Comparison of ENCODE assay signal across 1 cellular context in genomic region chr5:170296935-170297588, GRCh38.
TF ChIP-seq lines count a peak whose summit lies in the region.

No MANE protein-coding gene starts in this region.

TF ChIP-seq in K562, 482 proteins besides CTCF, POLR2A, EP300 and RAD21 (continued from another document and continues in another):
- TF ChIP-seq TOE1 (IDR thresholded peaks at IDR 0.05; ENCODE audit: borderline replicate concordance): no peak
- no peak for TF ChIP-seq TOE1 (CRISPR knock-in tag; IDR thresholded peaks at IDR 0.05; ENCODE audit: borderline replicate concordance, low read depth)
- no peak for TF ChIP-seq RAD51 (IDR thresholded peaks at IDR 0.05; ENCODE audit: borderline replicate concordance, low read depth)
- no peak for TF ChIP-seq BCOR (IDR thresholded peaks at IDR 0.05)
- no peak for TF ChIP-seq HNRNPH1 (optimal IDR thresholded peaks at IDR 0.05; ENCODE audit: low read depth, low read length)
- TF ChIP-seq FUS (optimal IDR thresholded peaks at IDR 0.05; ENCODE audit: low read depth, low read length): no peak
- TF ChIP-seq KDM5B (IDR thresholded peaks at IDR 0.05; ENCODE audit: insufficient replicate concordance, low read depth, low read length): no peak
- no peak for TF ChIP-seq ZNF24 (IDR thresholded peaks at IDR 0.05)
- TF ChIP-seq NR2C2 (CRISPR knock-in tag; IDR thresholded peaks at IDR 0.05): no peak
- peak; percentile 10; the same call in 1 of the 2 replicates for TF ChIP-seq NR2C2 (tag; IDR thresholded peaks at IDR 0.05)
- no peak for TF ChIP-seq RBM34 (IDR thresholded peaks at IDR 0.05; ENCODE audit: borderline replicate concordance, insufficient read depth, low read length)
- TF ChIP-seq ZNF75A (CRISPR knock-in tag; IDR thresholded peaks at IDR 0.05): no peak
- TF ChIP-seq MXI1 (IDR thresholded peaks at IDR 0.05; ENCODE audit: low read depth, low read length): no peak
- no peak for TF ChIP-seq SP1 (CRISPR knock-in tag; IDR thresholded peaks at IDR 0.05)
- no peak for TF ChIP-seq ADNP (tag; IDR thresholded peaks at IDR 0.05)
- peak; percentile 25; the same call in 1 of the 2 replicates for TF ChIP-seq CREB5 (CRISPR knock-in tag; IDR thresholded peaks at IDR 0.05)
- TF ChIP-seq SRSF7 (optimal IDR thresholded peaks at IDR 0.05; ENCODE audit: low read depth, low read length): no peak
- no peak for TF ChIP-seq KDM2B (CRISPR knock-in tag; IDR thresholded peaks at IDR 0.05)
- no peak for TF ChIP-seq MLLT1 (IDR thresholded peaks at IDR 0.05)
- no peak for TF ChIP-seq EHMT2 (IDR thresholded peaks at IDR 0.05)
- no peak for TF ChIP-seq ESRRB (CRISPR knock-in tag; IDR thresholded peaks at IDR 0.05; ENCODE audit: borderline replicate concordance)
- no peak for TF ChIP-seq ZNF609 (CRISPR knock-in tag; IDR thresholded peaks at IDR 0.05; ENCODE audit: borderline replicate concordance)
- no peak for TF ChIP-seq ZBTB33 (CRISPR knock-in tag; IDR thresholded peaks at IDR 0.05)
- TF ChIP-seq HMBOX1 (IDR thresholded peaks at IDR 0.05): 0 out of 2 replicates have a peak, but pooled peaks have one; percentile 11
- TF ChIP-seq MTA1 (IDR thresholded peaks at IDR 0.05; ENCODE audit: borderline replicate concordance): no peak
- no peak for TF ChIP-seq ZNF174 (CRISPR knock-in tag; IDR thresholded peaks at IDR 0.05)
- no peak for TF ChIP-seq ZNF280B (CRISPR knock-in tag; IDR thresholded peaks at IDR 0.05)
- TF ChIP-seq BRF2 (IDR thresholded peaks at IDR 0.05; ENCODE audit: borderline replicate concordance, insufficient read depth, insufficient read length): no peak
- no peak for TF ChIP-seq REST (CRISPR knock-in tag; IDR thresholded peaks at IDR 0.05; ENCODE audit: low read depth)
- TF ChIP-seq POLR2AphosphoS5 (IDR thresholded peaks at IDR 0.05; ENCODE audit: control insufficient read depth, insufficient read depth, low read depth, low read length): 0 out of 2 replicates have a peak, but pooled peaks have one; percentile 5
- TF ChIP-seq NFXL1 (CRISPR knock-in tag; IDR thresholded peaks at IDR 0.05): no peak
- no peak for TF ChIP-seq BDP1 (IDR thresholded peaks at IDR 0.05; ENCODE audit: insufficient read depth, insufficient read length)
- TF ChIP-seq FOXK1 (CRISPR knock-in tag; IDR thresholded peaks at IDR 0.05; ENCODE audit: borderline replicate concordance): 0 out of 2 replicates have a peak, but pooled peaks have one; percentile 47
- no peak for TF ChIP-seq NEUROD1 (IDR thresholded peaks at IDR 0.05; ENCODE audit: borderline replicate concordance, low read depth, low read length, partially characterized antibody)
- TF ChIP-seq NFRKB (IDR thresholded peaks at IDR 0.05; ENCODE audit: low read depth): no peak; the same call in 1 of the 2 replicates
- no peak for TF ChIP-seq TRIM28 (IDR thresholded peaks at IDR 0.05)
- no peak for TF ChIP-seq PHF21A (IDR thresholded peaks at IDR 0.05; ENCODE audit: borderline replicate concordance, low read depth)
- no peak for TF ChIP-seq ZFX (CRISPR knock-in tag; IDR thresholded peaks at IDR 0.05)
- TF ChIP-seq ZNF707 (CRISPR knock-in tag; conservative IDR thresholded peaks at IDR 0.05): no peak
- no peak for TF ChIP-seq E2F6 (IDR thresholded peaks at IDR 0.05; ENCODE audit: borderline replicate concordance in 1 of 2, extremely low read depth in 1 of 2, insufficient read depth in 1 of 2, insufficient read length in 1 of 2, low read depth in 1 of 2, low read length in 1 of 2, poor library complexity in 1 of 2, severe bottlenecking in 1 of 2)
- TF ChIP-seq BCL6 (CRISPR knock-in tag; IDR thresholded peaks at IDR 0.05): no peak
- no peak for TF ChIP-seq TFAP4 (CRISPR knock-in tag; IDR thresholded peaks at IDR 0.05; ENCODE audit: borderline replicate concordance)
- no peak for TF ChIP-seq SMAD4 (CRISPR knock-in tag; conservative IDR thresholded peaks at IDR 0.05)
- TF ChIP-seq NFIC (IDR thresholded peaks at IDR 0.05): no peak
- TF ChIP-seq MCM7 (IDR thresholded peaks at IDR 0.05): no peak
